8 cellular contexts compared by ENCODE assay signal in genomic region chr3:125212509-125213372, GRCh38. TPM values are rescaled to one million over a fixed set of nuclear protein-coding genes. Genes with fewer than 3 reads are reported as not detected.
DNase-seq lines count a peak whose midpoint lies in the region; ATAC-seq and TF ChIP-seq lines count a peak whose summit lies in the region.

Gene SLC12A8 (minus strand): TSS chr3:125212748. CDS start chr3:125211349, 1,399 bp downstream.

- H3K27me3 ChIP-seq in subcutaneous abdominal adipose tissue (ENCODE audit: control insufficient read depth in 5 of 5, insufficient read depth in 4 of 5, low read length in 5 of 5): peaks cover 7 to 25% (median 17%) of the 10 kb centered on the region in 5 donors

- H3K9ac ChIP-seq in subcutaneous abdominal adipose tissue (ENCODE audit: low read length in 5 of 5): peak within 1 kb of the TSS; percentile 52 to 77 (median 56)

- H3K27ac ChIP-seq in subcutaneous abdominal adipose tissue (ENCODE audit: low read depth, low read length): no peak within 1 kb of the TSS

- H3K4me3 ChIP-seq in astrocyte of the cerebellum (ENCODE audit: low read depth, low read length): peak within 1 kb of the TSS; percentile 43
- peak within 1 kb of the TSS; percentile 50 to 69 (median 57) for H3K4me3 ChIP-seq in subcutaneous abdominal adipose tissue (ENCODE audit: low read depth in 1 of 5, low read length in 5 of 5)

- peaks cover 3 to 16% (median 13%) of the 10 kb centered on the region in 5 donors for H3K4me1 ChIP-seq in subcutaneous abdominal adipose tissue (ENCODE audit: control insufficient read depth in 5 of 5, insufficient read depth in 5 of 5, low read length in 5 of 5)

- peak; percentile 90 for ATAC-seq in left colon
- ATAC-seq in HG03565 (IDR thresholded peaks at IDR 0.05; ENCODE audit: unreplicated experiment): no peak
- ATAC-seq in GM18909 (IDR thresholded peaks at IDR 0.05; ENCODE audit: poor library complexity, unreplicated experiment): no peak
- no peak for ATAC-seq in HG02938 (IDR thresholded peaks at IDR 0.05; ENCODE audit: unreplicated experiment)

- peaks cover 0 to 2% (median 0%) of the 10 kb centered on the region in 5 donors for H3K9me3 ChIP-seq in subcutaneous abdominal adipose tissue (ENCODE audit: control insufficient read depth in 5 of 5, low read length in 5 of 5)

- intact Hi-C loops in left colon (cut with DNase I, micrococcal nuclease): no loop called here

- TF ChIP-seq CTCF in astrocyte of the cerebellum (IDR thresholded peaks at IDR 0.05; ENCODE audit: low read depth, low read length, missing control alignments): no peak

- H3K36me3 ChIP-seq in subcutaneous abdominal adipose tissue (ENCODE audit: control insufficient read depth in 5 of 5, insufficient read depth in 5 of 5, low read length in 5 of 5): no peaks in the 10 kb centered on the region

- peak; percentile 67 for DNase-seq in activated CD8-positive, alpha-beta memory T cell treated with anti-CD3 and anti-CD28 coated beads for 24 hours
- DNase-seq in activated CD8-positive, alpha-beta memory T cell treated with anti-CD3 and anti-CD28 coated beads, Interleukin-2, amount 50 U/mL, for 48 hours: no peak
- DNase-seq in astrocyte of the cerebellum (ENCODE audit: low read depth) (no peak), left colon (peak; percentile 33 to 56)

- in situ Hi-C loops in astrocyte of the cerebellum (cut with HindIII; ENCODE audit: low sequenced_read_pairs): no loop called here

RNA-seq across cellular contexts. Expression of gene SLC12A8, which starts in this region (rescaled TPM):
- 10 to 100 TPM; 18.4 to 23.7 TPM for total RNA-seq in left colon

Comparison
In these comparisons a context has a peak if more than half of its experiments do, and no peak if none do; other contexts are left out.
1. DNase-seq: peak in activated CD8-positive, alpha-beta memory T cell treated with anti-CD3 and anti-CD28 coated beads for 24 hours (single experiment) and left colon (2 of 2); none in activated CD8-positive, alpha-beta memory T cell treated with anti-CD3 and anti-CD28 coated beads, Interleukin-2, amount 50 U/mL, for 48 hours (single experiment) and astrocyte of the cerebellum (single experiment).